ENCODE assay signal across 18 cellular contexts in genomic region chr14:104285483-104285790, GRCh38.
"Had no signal": no experiment of that assay in that cellular context is flagged by ENCODE, and none has a peak within 500 bp of the region (broad histone marks: within the 10 kb centered on the region; RNA-seq: fewer than 3 reads in every experiment).

No MANE protein-coding gene starts in this region.

- FAIRE-seq: endometrium, urothelium cell line had no signal

- H3K4me1 ChIP-seq: gastrocnemius medialis, left lung had no signal

- H3K4me3 ChIP-seq: dorsolateral prefrontal cortex, gastrocnemius medialis, left lung, lung, smooth muscle cell had no signal

- H3K27me3 ChIP-seq: neutrophil had no signal

- ATAC-seq: esophagus mucosa, gastrocnemius medialis, left lung had no signal

- DNase-seq: cortex of kidney; effector CD8-positive, alpha-beta T cell; gastrocnemius medialis; islet precursor cell; mesenchymal stem cell; midbrain; nephron progenitor cell; stimulated activated CD4-positive, alpha-beta T cell treated with anti-CD3 and anti-CD28 coated beads, Interleukin-2, amount 100 ng/mL, for 48 hours; stimulated activated naive CD4-positive, alpha-beta T cell treated with Interleukin-2 at 50 U/mL for 16 hours; trophoblast cell had no signal

- H3K27ac ChIP-seq: dorsolateral prefrontal cortex, gastrocnemius medialis, left lung, neutrophil had no signal

- H3K36me3 ChIP-seq: gastrocnemius medialis, left lung, neutrophil had no signal

- H3K9me3 ChIP-seq: gastrocnemius medialis, left lung, neutrophil had no signal

- H3K4me2 ChIP-seq: smooth muscle cell had no signal
